17 cellular contexts compared by ENCODE assay signal in genomic region chr15:94001113-94001919, GRCh38.
DNase-seq lines count a peak whose midpoint lies in the region; ATAC-seq and TF ChIP-seq lines count a peak whose summit lies in the region.
"Had no signal": no experiment of that assay in that cellular context is flagged by ENCODE, and none has a peak within 500 bp of the region (broad histone marks: within the 10 kb centered on the region; RNA-seq: fewer than 3 reads in every experiment).

No MANE protein-coding gene starts in this region.

- H3K4me3 ChIP-seq in mesenchymal stem cell (ENCODE audit: insufficient read depth in 1 of 2, low read depth in 1 of 2, low read length in 2 of 2) (no peak overlapping the region), stomach (no peak overlapping the region)

- H3K27ac Mint-ChIP-seq in brain: peak overlapping the region in 3 of 5 experiments; percentile 19 to 79 (median 39)
- no peak overlapping the region for H3K27ac Mint-ChIP-seq in activated naive CD4-positive, alpha-beta T cell treated with anti-CD3 and anti-CD28 coated beads for 36 hours
- H3K27ac Mint-ChIP-seq: CD4-positive, CD25-positive, alpha-beta regulatory T cell had no signal

- no peak overlapping the region for H2BK120ac ChIP-seq in mesenchymal stem cell (ENCODE audit: low read depth, low read length)

- H3K4me2 ChIP-seq in mesenchymal stem cell (ENCODE audit: low read length, poor library complexity, severe bottlenecking): no peak overlapping the region

- no peaks in the 10 kb centered on the region for H3K9me3 Mint-ChIP-seq in brain
- H3K9me3 Mint-ChIP-seq in activated naive CD4-positive, alpha-beta T cell treated with anti-CD3 and anti-CD28 coated beads for 36 hours: no peaks in the 10 kb centered on the region

- H2BK5ac ChIP-seq in mesenchymal stem cell (ENCODE audit: low read depth, low read length, poor library complexity, severe bottlenecking): no peak overlapping the region

- H3K27me3 ChIP-seq in mesenchymal stem cell (ENCODE audit: control insufficient read depth in 1 of 2, insufficient read depth in 1 of 2, low read length in 2 of 2) (no peaks in the 10 kb centered on the region), stomach (peaks cover 0 to 68% (median 9%) of the 10 kb centered on the region in 3 donors)

- no peak overlapping the region for H4K91ac ChIP-seq in mesenchymal stem cell (ENCODE audit: low read length)

- no peaks in the 10 kb centered on the region for H3K36me3 Mint-ChIP-seq in brain
- H3K36me3 Mint-ChIP-seq in activated naive CD4-positive, alpha-beta T cell treated with anti-CD3 and anti-CD28 coated beads for 36 hours (ENCODE audit: low read depth): no peaks in the 10 kb centered on the region
- H3K36me3 Mint-ChIP-seq: CD4-positive, CD25-positive, alpha-beta regulatory T cell had no signal

- ATAC-seq in Right ventricle myocardium inferior (peak; percentile 27), HG02763 (IDR thresholded peaks at IDR 0.05; ENCODE audit: unreplicated experiment) (no peak)
- ATAC-seq: HCT116 had no signal

- H3K36me3 ChIP-seq in mesenchymal stem cell (ENCODE audit: control insufficient read depth in 1 of 2, insufficient read depth in 2 of 2, low read depth in 1 of 2, low read length in 2 of 2): no peaks in the 10 kb centered on the region
- H3K36me3 ChIP-seq in stomach: no peaks in the 10 kb centered on the region

- peak overlapping the region; percentile 10 for H3K9ac ChIP-seq in mesenchymal stem cell (ENCODE audit: low read length)

- no peak overlapping the region for H3K23ac ChIP-seq in mesenchymal stem cell (ENCODE audit: low read length in 2 of 2)

- no peaks in the 10 kb centered on the region for H3K79me1 ChIP-seq in mesenchymal stem cell (replicated peaks; ENCODE audit: low read length, poor library complexity, severe bottlenecking)

- H3K4me1 ChIP-seq in mesenchymal stem cell (ENCODE audit: control insufficient read depth, insufficient read depth, low read depth, low read length): no peaks in the 10 kb centered on the region
- peaks cover 0 to 20% (median 4%) of the 10 kb centered on the region in 4 donors for H3K4me1 ChIP-seq in stomach

- TF ChIP-seq CTCF in brain (conservative IDR thresholded peaks at IDR 0.05) (no peak), stomach (IDR thresholded peaks at IDR 0.05) (no peak)

- no peak overlapping the region for H2BK15ac ChIP-seq in mesenchymal stem cell (ENCODE audit: low read depth, poor library complexity, severe bottlenecking)

- TF ChIP-seq EP300 in stomach (IDR thresholded peaks at IDR 0.05): no peak

- no peak overlapping the region for H2AK5ac ChIP-seq in mesenchymal stem cell (ENCODE audit: low read length, severe bottlenecking)

- WGBS in mesenchymal stem cell: 57% methylated on average over 4 of the region's 4 CpGs
- WGBS in stomach, 5 donors: 40 to 58% (median 55%) methylated on average over 4 of the region's 4 CpGs

- no peak overlapping the region for H3K14ac ChIP-seq in mesenchymal stem cell (ENCODE audit: low read length in 2 of 2)

- H2BK12ac ChIP-seq in mesenchymal stem cell (ENCODE audit: low read length in 2 of 2): peak overlapping the region in 1 of 2 experiments; percentile 60

- H3K27ac ChIP-seq in mesenchymal stem cell (ENCODE audit: low read length, poor library complexity, severe bottlenecking): no peak overlapping the region
- H3K27ac ChIP-seq in stomach: peak overlapping the region in 3 of 5 donors; percentile 10 to 35 (median 20)
- H3K27ac ChIP-seq: 22Rv1 had no signal

- no peaks in the 10 kb centered on the region for H3K9me3 ChIP-seq in mesenchymal stem cell (ENCODE audit: control insufficient read depth, low read length)
- no peaks in the 10 kb centered on the region for H3K9me3 ChIP-seq in stomach

- H3K4me1 Mint-ChIP-seq in brain: peaks cover 16% of the 10 kb centered on the region
- no peaks in the 10 kb centered on the region for H3K4me1 Mint-ChIP-seq in activated naive CD4-positive, alpha-beta T cell treated with anti-CD3 and anti-CD28 coated beads for 36 hours (ENCODE audit: low read depth)
- H3K4me1 Mint-ChIP-seq: CD4-positive, CD25-positive, alpha-beta regulatory T cell had no signal

- H2AFZ ChIP-seq in mesenchymal stem cell (ENCODE audit: low read depth, low read length): no peak overlapping the region

- peak overlapping the region in 1 of 2 experiments; percentile 11 for H3K18ac ChIP-seq in mesenchymal stem cell (ENCODE audit: low read depth in 1 of 2, low read length in 2 of 2)

- no peaks in the 10 kb centered on the region for H3K27me3 Mint-ChIP-seq in brain
- no peaks in the 10 kb centered on the region for H3K27me3 Mint-ChIP-seq in activated naive CD4-positive, alpha-beta T cell treated with anti-CD3 and anti-CD28 coated beads for 36 hours (ENCODE audit: low read depth)
- H3K27me3 Mint-ChIP-seq: CD4-positive, CD25-positive, alpha-beta regulatory T cell had no signal

- CTCF ChIA-PET in activated naive CD4-positive, alpha-beta T cell treated with anti-CD3 and anti-CD28 coated beads for 36 hours (lab: Charles Lee): no interaction called here

- no peak overlapping the region for H4K8ac ChIP-seq in mesenchymal stem cell (ENCODE audit: low read length)

- intact Hi-C loops in Right ventricle myocardium inferior (cut with DNase I): no loop called here
- intact Hi-C loops in cardiac septum (cut with DNase I): no loop called here
- intact Hi-C loops in stomach (cut with DNase I; ENCODE audit: low total_unique reads): no loop called here
- intact Hi-C loops in activated naive CD4-positive, alpha-beta T cell treated with anti-CD3 and anti-CD28 coated beads for 36 hours (cut with micrococcal nuclease): no loop called here
- intact Hi-C loops in posterior cingulate gyrus (cut with DNase I): no loop called here

- DNase-seq in Right ventricle myocardium inferior (ENCODE audit: missing footprints) (no peak), cardiac septum (ENCODE audit: low spot score) (no peak), mesenchymal stem cell (no peak), stomach (no peak), posterior cingulate gyrus (no peak)
- no peak for DNase-seq in activated naive CD4-positive, alpha-beta T cell treated with anti-CD3 and anti-CD28 coated beads for 36 hours
- DNase-seq: AML-193; CD4-positive, CD25-positive, alpha-beta regulatory T cell; KBM-7; NCI-H146; NCI-H345; NCI-H526 treated with DMSO at 0.1 percent for 48 hours; RPMI8226 had no signal

- no peak overlapping the region for H3K4ac ChIP-seq in mesenchymal stem cell (ENCODE audit: low read depth in 1 of 2, low read length in 2 of 2)

- no peak for TF ChIP-seq POLR2A in stomach (IDR thresholded peaks at IDR 0.05)

- H3K4me3 Mint-ChIP-seq in brain: no peak overlapping the region
- H3K4me3 Mint-ChIP-seq in activated naive CD4-positive, alpha-beta T cell treated with anti-CD3 and anti-CD28 coated beads for 36 hours: no peak overlapping the region
- H3K4me3 Mint-ChIP-seq: CD4-positive, CD25-positive, alpha-beta regulatory T cell had no signal
